Comparison of ENCODE assay signal across 30 cellular contexts in the genomic region with DNA sequence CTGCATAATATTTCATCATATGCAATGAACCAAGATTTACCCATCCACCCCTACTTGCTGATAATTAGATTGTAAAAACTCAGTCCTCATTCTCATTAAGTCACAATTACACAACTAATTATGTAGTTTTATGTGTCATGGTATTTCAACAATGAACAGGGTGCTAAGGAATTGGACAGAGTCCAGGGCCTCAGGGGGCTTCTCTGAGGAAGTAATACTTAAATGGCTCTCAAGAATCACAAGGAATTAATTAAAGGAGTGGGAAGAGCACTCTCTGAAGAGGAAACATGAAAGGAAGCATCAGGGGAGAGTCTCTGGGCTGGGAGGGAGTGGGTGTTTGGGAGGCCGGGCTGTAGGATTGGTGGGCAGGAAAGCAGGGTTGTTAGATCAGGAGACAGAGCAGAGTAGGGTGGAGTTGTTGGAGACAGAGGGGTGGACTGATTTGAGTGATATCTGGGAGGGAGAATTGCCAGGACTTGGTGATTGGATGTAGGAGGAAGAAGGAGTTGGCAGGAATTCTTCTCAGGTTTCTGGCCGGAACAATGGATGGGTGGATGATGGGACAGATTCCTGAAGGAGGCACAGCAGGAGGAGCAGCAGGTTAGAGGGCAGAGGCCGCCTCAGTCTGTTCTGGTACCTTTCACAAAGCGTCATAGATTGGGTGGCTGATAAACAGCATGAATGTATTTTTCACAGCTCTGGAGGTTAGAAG. TPM values are rescaled to one million over a fixed set of nuclear protein-coding genes. Genes with fewer than 3 reads are reported as not detected.
"Had no signal": no experiment of that assay in that cellular context is flagged by ENCODE, and none has a peak within 500 bp of the region (broad histone marks: within the 10 kb centered on the region; RNA-seq: fewer than 3 reads in every experiment).

No MANE protein-coding gene starts in this region.

- H3K36me3 ChIP-seq: ascending aorta, brain microvascular endothelial cell, esophagus squamous epithelium, gastrocnemius medialis, left lung, pancreas, upper lobe of left lung had no signal

- H3K4me1 ChIP-seq: ascending aorta, esophagus squamous epithelium, gastrocnemius medialis, left lung, pancreas, upper lobe of left lung had no signal

- H3K9me3 Mint-ChIP-seq: activated T-cell treated with anti-CD3 and anti-CD28 coated beads, Interleukin-2, amount 50 U/mL, for 24 hours; activated T-helper 17 cell treated with anti-CD3 and anti-CD28 coated beads, Interleukin-2, amount 50 U/mL, for 72 hours; T-helper 1 cell treated with Interleukin-12 subunit alpha and Interleukin-12 subunit beta and Interleukin-4 antibody, amounts not matched to agents 30 μg/mL and 1 μg/mL, for 36 hours had no signal

- H3K27ac ChIP-seq: ascending aorta, brain microvascular endothelial cell, esophagus squamous epithelium, gastrocnemius medialis, left lung, pancreas, upper lobe of left lung had no signal

- H3K4me3 ChIP-seq: ascending aorta, esophagus squamous epithelium, gastrocnemius medialis, left lung, lung, pancreas, upper lobe of left lung had no signal

- H3K27me3 ChIP-seq: ascending aorta, brain microvascular endothelial cell, gastrocnemius medialis, pancreas, upper lobe of left lung had no signal

- H3K36me3 Mint-ChIP-seq: immature natural killer cell had no signal

- H3K27ac Mint-ChIP-seq: activated B cell treated with CpG ODN at 0.5 μM for 24 hours; activated CD4-positive, alpha-beta T cell treated with anti-CD3 and anti-CD28 coated beads for 36 hours; activated naive CD4-positive, alpha-beta T cell treated with anti-CD3 and anti-CD28 coated beads, Interleukin-2, amount 50 U/mL, for 72 hours; activated T-cell treated with anti-CD3 and anti-CD28 coated beads, Interleukin-2, amount 50 U/mL, for 24 hours; activated T-helper 17 cell treated with anti-CD3 and anti-CD28 coated beads, Interleukin-2, amount 50 U/mL, for 72 hours; immature natural killer cell; T-helper 1 cell treated with Interleukin-12 subunit alpha and Interleukin-12 subunit beta and Interleukin-4 antibody, amounts not matched to agents 30 μg/mL and 1 μg/mL, for 36 hours had no signal

- H3K4me1 Mint-ChIP-seq: activated B cell treated with CpG ODN at 0.5 μM for 24 hours; activated CD4-positive, alpha-beta T cell treated with anti-CD3 and anti-CD28 coated beads for 36 hours; activated T-helper 17 cell treated with anti-CD3 and anti-CD28 coated beads, Interleukin-2, amount 50 U/mL, for 72 hours; immature natural killer cell had no signal

- H3K4me3 Mint-ChIP-seq: activated B cell treated with CpG ODN at 0.5 μM for 24 hours; activated CD4-positive, alpha-beta T cell treated with anti-CD3 and anti-CD28 coated beads for 36 hours; activated T-cell treated with anti-CD3 and anti-CD28 coated beads, Interleukin-2, amount 50 U/mL, for 24 hours; activated T-helper 17 cell treated with anti-CD3 and anti-CD28 coated beads, Interleukin-2, amount 50 U/mL, for 72 hours; immature natural killer cell; naive thymus-derived CD8-positive, alpha-beta T cell; T-helper 1 cell treated with Interleukin-12 subunit alpha and Interleukin-12 subunit beta and Interleukin-4 antibody, amounts not matched to agents 30 μg/mL and 1 μg/mL, for 36 hours had no signal

- ATAC-seq: activated CD4-positive, alpha-beta T cell treated with anti-CD3 and anti-CD28 coated beads for 36 hours; activated naive CD4-positive, alpha-beta T cell treated with anti-CD3 and anti-CD28 coated beads, Interleukin-2, amount 50 U/mL, for 72 hours; activated T-helper 17 cell treated with anti-CD3 and anti-CD28 coated beads, Interleukin-2, amount 50 U/mL, for 72 hours; gastrocnemius medialis; left lung; naive thymus-derived CD8-positive, alpha-beta T cell; pancreas; right cardiac atrium; stimulated activated naive CD8-positive, alpha-beta T cell treated with anti-CD3 and anti-CD28 coated beads, Interleukin-15, Interleukin-2, amounts not matched to agents 100 U/mL and 50 U/mL, for 24 hours had no signal

- DNase-seq: activated B cell treated with CpG ODN at 0.5 μM for 24 hours; activated CD4-positive, alpha-beta T cell treated with anti-CD3 and anti-CD28 coated beads for 36 hours; activated CD4-positive, alpha-beta T cell treated with anti-CD3 and anti-CD28 coated beads, Interleukin-2, amount 50 U/mL, for 4 hours; activated CD8-positive, alpha-beta memory T cell treated with anti-CD3 and anti-CD28 coated beads for 24 hours; activated CD8-positive, alpha-beta memory T cell treated with anti-CD3 and anti-CD28 coated beads, Interleukin-2, amount 50 U/mL, for 4 hours; activated T-cell treated with anti-CD3 and anti-CD28 coated beads, Interleukin-2, amount 50 U/mL, for 24 hours; brain microvascular endothelial cell; caudate nucleus; dermis blood vessel endothelial cell; esophagus squamous epithelium; gastrocnemius medialis; head of caudate nucleus; hypothalamus; immature natural killer cell; left lung; naive thymus-derived CD8-positive, alpha-beta T cell; pancreas; right cardiac atrium; stimulated activated CD4-positive, alpha-beta T cell treated with anti-CD3 and anti-CD28 coated beads, Interleukin-4, amount 100 ng/mL, for 4 hours; stimulated activated naive CD8-positive, alpha-beta T cell treated with anti-CD3 and anti-CD28 coated beads, Interleukin-15, Interleukin-2, amounts not matched to agents 100 U/mL and 50 U/mL, for 24 hours; T1000; upper lobe of left lung had no signal

RNA-seq across cellular contexts. Expression of gene NSG2, which starts 23.0 kb away (rescaled TPM):
- total RNA-seq: activated B cell treated with CpG ODN at 0.5 μM for 24 hours; activated CD4-positive, alpha-beta T cell treated with anti-CD3 and anti-CD28 coated beads for 36 hours; activated naive CD4-positive, alpha-beta T cell treated with anti-CD3 and anti-CD28 coated beads, Interleukin-2, amount 50 U/mL, for 72 hours; activated T-helper 17 cell treated with anti-CD3 and anti-CD28 coated beads, Interleukin-2, amount 50 U/mL, for 72 hours; ascending aorta; dermis blood vessel endothelial cell; esophagus squamous epithelium; gastrocnemius medialis; kidney epithelial cell; naive thymus-derived CD8-positive, alpha-beta T cell; pulmonary artery endothelial cell; subcutaneous adipose tissue had no signal
- polyA plus RNA-seq: immature natural killer cell; naive thymus-derived CD8-positive, alpha-beta T cell had no signal

RNA-seq across cellular contexts. Expression of gene C5orf47, which starts 33.6 kb away (rescaled TPM):
- total RNA-seq: activated B cell treated with CpG ODN at 0.5 μM for 24 hours; activated CD4-positive, alpha-beta T cell treated with anti-CD3 and anti-CD28 coated beads for 36 hours; activated naive CD4-positive, alpha-beta T cell treated with anti-CD3 and anti-CD28 coated beads, Interleukin-2, amount 50 U/mL, for 72 hours; activated T-helper 17 cell treated with anti-CD3 and anti-CD28 coated beads, Interleukin-2, amount 50 U/mL, for 72 hours; ascending aorta; dermis blood vessel endothelial cell; esophagus squamous epithelium; kidney epithelial cell; naive thymus-derived CD8-positive, alpha-beta T cell; pulmonary artery endothelial cell; subcutaneous adipose tissue; upper lobe of left lung had no signal
- polyA plus RNA-seq: immature natural killer cell; naive thymus-derived CD8-positive, alpha-beta T cell had no signal
